In the genomic region with DNA sequence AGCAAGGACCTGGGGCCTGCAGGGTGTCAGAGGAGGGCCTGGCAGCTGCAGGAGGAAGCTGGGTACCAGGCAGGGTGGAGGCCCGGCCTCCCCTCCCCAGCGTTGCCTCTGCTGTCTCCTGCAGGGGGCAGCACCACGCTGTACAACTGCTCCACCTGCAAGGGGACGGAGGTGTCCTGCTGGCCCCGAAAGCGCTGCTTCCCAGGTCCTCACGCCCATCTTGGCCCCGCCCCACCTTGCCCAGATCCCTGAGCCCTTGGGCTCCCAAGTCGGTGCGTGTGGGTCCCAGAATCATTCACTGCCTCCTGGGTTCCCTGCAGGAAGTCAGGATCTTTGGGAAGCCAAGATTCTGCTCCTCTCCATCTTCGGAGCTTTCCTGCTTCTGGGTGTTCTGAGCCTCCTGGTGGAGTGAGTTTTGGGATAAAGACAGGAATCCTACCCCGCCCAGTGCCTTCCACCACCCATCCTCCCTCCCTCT, we compare ENCODE assay signal across 8 cellular contexts. TPM values are rescaled to one million over a fixed set of nuclear protein-coding genes. Genes with fewer than 3 reads are reported as not detected.
DNase-seq lines count a peak whose midpoint lies in the region; ATAC-seq and TF ChIP-seq lines count a peak whose summit lies in the region.

No MANE protein-coding gene starts in this region.

- H4K20me1 ChIP-seq in neural progenitor cell (ENCODE audit: low read depth) = no peaks in the 10 kb centered on the region

- H3F3A ChIP-seq in neural progenitor cell (ENCODE audit: low read depth) = peaks cover 21% of the 10 kb centered on the region

- H3K4me1 ChIP-seq in foreskin keratinocyte (peaks cover 16% of the 10 kb centered on the region), neural progenitor cell (no peaks in the 10 kb centered on the region), stomach (peaks cover 21 to 46% (median 43%) of the 10 kb centered on the region in 4 donors)

- no peaks in the 10 kb centered on the region for H3K36me3 ChIP-seq in neural progenitor cell
- H3K36me3 ChIP-seq in stomach = no peaks in the 10 kb centered on the region

- H3K4me3 ChIP-seq in neural progenitor cell (peak overlapping the region; percentile 4), stomach (no peak overlapping the region)

- TF ChIP-seq POLR2A in stomach (IDR thresholded peaks at IDR 0.05) = no peak

- H3K9me3 ChIP-seq in neural progenitor cell (ENCODE audit: low read depth) (no peaks in the 10 kb centered on the region), stomach (no peaks in the 10 kb centered on the region)

- H3K9ac ChIP-seq in neural progenitor cell = no peak overlapping the region

- H3K27ac ChIP-seq in foreskin keratinocyte = no peak overlapping the region
- no peak overlapping the region for H3K27ac ChIP-seq in neural progenitor cell
- H3K27ac ChIP-seq in stomach = peak overlapping the region in 3 of 5 donors; percentile 40 to 99 (median 54)

- no peaks in the 10 kb centered on the region for H3K27me3 ChIP-seq in foreskin keratinocyte
- H3K27me3 ChIP-seq in neural progenitor cell = peaks cover 2% of the 10 kb centered on the region
- H3K27me3 ChIP-seq in stomach = no peaks in the 10 kb centered on the region

- H3K27me3 Mint-ChIP-seq in Calu3 (ENCODE audit: unreplicated experiment) (no peaks in the 10 kb centered on the region), neural progenitor cell (ENCODE audit: insufficient read depth, low read depth) (peaks cover 4% of the 10 kb centered on the region)

- H3K79me2 ChIP-seq in neural progenitor cell (ENCODE audit: low read depth) = no peaks in the 10 kb centered on the region

- H2AFZ ChIP-seq in neural progenitor cell (replicated peaks) = peak overlapping the region; percentile 73

- 2 to 15% (median 9%) methylated on average over 6 to 12 of the region's 12 CpGs for WGBS in stomach, 5 donors

- TF ChIP-seq CTCF in Calu3 (IDR thresholded peaks at IDR 0.05; ENCODE audit: unreplicated experiment) (peak; percentile 65), foreskin keratinocyte (conservative IDR thresholded peaks at IDR 0.05) (peak; percentile 91), neural progenitor cell (IDR thresholded peaks at IDR 0.05) (peak; percentile 92), stomach (IDR thresholded peaks at IDR 0.05) (peak in 5 of 7 experiments; percentile 85 to 93 (median 89))

- H3K36me3 Mint-ChIP-seq in Calu3 (ENCODE audit: insufficient read depth, unreplicated experiment) (peaks cover 21% of the 10 kb centered on the region), neural progenitor cell (no peaks in the 10 kb centered on the region)

- H3K4me1 Mint-ChIP-seq in Calu3 (ENCODE audit: low read depth, unreplicated experiment) = peaks cover 20% of the 10 kb centered on the region
- peaks cover 38% of the 10 kb centered on the region for H3K4me1 Mint-ChIP-seq in neural progenitor cell

- CTCF ChIA-PET in Calu3 (lab: Charles Lee) = interaction anchor here (0.6 to 1.8 kb wide), 9 partner anchors 14 to 168 kb away, joined by 3 to 8 read pairs (median 4); partner anchors contain the start of genes PLSCR3, TMEM256 and ZBTB4

- ATAC-seq in foreskin keratinocyte (peak; percentile 3), GM18502 (IDR thresholded peaks at IDR 0.05; ENCODE audit: poor library complexity, unreplicated experiment) (no peak)

- no peak overlapping the region for H3K27ac Mint-ChIP-seq in Calu3 (ENCODE audit: unreplicated experiment)
- H3K27ac Mint-ChIP-seq in neural progenitor cell = no peak overlapping the region

- TF ChIP-seq EP300 in stomach (IDR thresholded peaks at IDR 0.05) = no peak

- DNase-seq in Calu3 (peak; percentile 90), HT1080 (ENCODE audit: low read depth) (peak; percentile 75), RPMI7951 (ENCODE audit: low read depth) (peak; percentile 50), foreskin keratinocyte (peak in 1 of 2 donors; percentile 61), neural progenitor cell (ENCODE audit: low spot score) (peak; percentile 93), stomach (peak; percentile 89)
- peak; percentile 74 to 75 for DNase-seq in activated T-helper 1 cell treated with anti-CD3 and anti-CD28 coated beads, Interleukin-2, amount 50 U/mL, for 16 hours (ENCODE audit: low read depth in 1 of 2, low spot score in 1 of 2)

- intact Hi-C loops in Calu3 (cut with micrococcal nuclease; ENCODE audit: unreplicated experiment) = loop anchor here (5.0 to 10.0 kb wide), 2 partner anchors 206 to 329 kb away; partner anchors contain the start of genes SENP3, TP53 and WRAP53
- intact Hi-C loops in stomach (cut with DNase I; ENCODE audit: low total_unique reads) = no loop called here

- BruUV-seq in Calu3 (replicated peaks; lab: Mats Ljungman, UMichigan) = no TSS peak

- H3K4me3 Mint-ChIP-seq in Calu3 (ENCODE audit: low read depth, unreplicated experiment) (no peak overlapping the region), neural progenitor cell (no peak overlapping the region)

- H3K4me2 ChIP-seq in neural progenitor cell = peak overlapping the region; percentile 51

- H3K9me3 Mint-ChIP-seq in Calu3 (ENCODE audit: low read depth, unreplicated experiment) (no peaks in the 10 kb centered on the region), neural progenitor cell (no peaks in the 10 kb centered on the region)

RNA-seq across cellular contexts. Expression of gene TMEM95, which starts 1.2 kb away (rescaled TPM):
- not detected in 2 replicates for total RNA-seq in Calu3 (2022)
- total RNA-seq in HT1080 (2014; rRNA removed; shearing (Covaris generic)) = not detected in 2 replicates
- polyA plus RNA-seq in HT1080 (2015; cell fraction: cytosol; rRNA removed) = not detected in 2 replicates
- polyA plus RNA-seq in HT1080 (2015; cell fraction: nucleus; rRNA removed) = not detected in 2 replicates
- not detected in 2 replicates for total RNA-seq in RPMI7951 (2014; rRNA removed; shearing (Covaris generic))
- total RNA-seq in foreskin keratinocyte = not detected in 2 replicates
- not detected in 2 replicates for polyA plus RNA-seq in foreskin keratinocyte
- not detected in 2 replicates for total RNA-seq in neural progenitor cell (ENCODE audit: low replicate concordance)
- not detected for total RNA-seq in stomach
- not detected for polyA plus RNA-seq in stomach

RNA-seq across cellular contexts. Expression of gene KCTD11, which starts 4.1 kb away (rescaled TPM):
- 8.5 and 9.9 TPM in 2 replicates for total RNA-seq in Calu3 (2022)
- 4.7 and 5.8 TPM in 2 replicates for total RNA-seq in HT1080 (2014; rRNA removed; shearing (Covaris generic))
- polyA plus RNA-seq in HT1080 (2015; cell fraction: cytosol; rRNA removed) = 11.4 and 13.4 TPM in 2 replicates
- 15.5 and 15.6 TPM in 2 replicates for polyA plus RNA-seq in HT1080 (2015; cell fraction: nucleus; rRNA removed)
- total RNA-seq in RPMI7951 (2014; rRNA removed; shearing (Covaris generic)) = 3.4 and 5.1 TPM in 2 replicates
- 7.7 and 9.3 TPM in 2 replicates for total RNA-seq in foreskin keratinocyte
- 9.0 and 12.4 TPM in 2 replicates for polyA plus RNA-seq in foreskin keratinocyte
- 2.7 and 8.2 TPM in 2 replicates for total RNA-seq in neural progenitor cell (ENCODE audit: low replicate concordance)
- 10 to 100 TPM in 1 of 5 donors, 1 to 10 TPM in 3, under 1 TPM in 1; 0.58 to 11.0 (median 3.5) TPM for total RNA-seq in stomach
- 10 to 100 TPM in 1 of 3 donors, 1 to 10 TPM in 2; 8.9 to 14.1 (median 9.4) TPM for polyA plus RNA-seq in stomach

RNA-seq across cellular contexts. Expression of gene ACAP1, which starts 19.8 kb away (rescaled TPM):
- total RNA-seq in Calu3 (2022) = 4.1 TPM in 1 of 2 replicates, not detected in the other
- total RNA-seq in HT1080 (2014; rRNA removed; shearing (Covaris generic)) = 0.90 and 2.2 TPM in 2 replicates
- polyA plus RNA-seq in HT1080 (2015; cell fraction: cytosol; rRNA removed) = 0.65 and 0.76 TPM in 2 replicates
- polyA plus RNA-seq in HT1080 (2015; cell fraction: nucleus; rRNA removed) = 2.2 and 3.3 TPM in 2 replicates
- 0.12 and 0.20 TPM in 2 replicates for total RNA-seq in RPMI7951 (2014; rRNA removed; shearing (Covaris generic))
- 3.7 and 7.6 TPM in 2 replicates for total RNA-seq in foreskin keratinocyte
- polyA plus RNA-seq in foreskin keratinocyte = 3.5 and 4.0 TPM in 2 replicates
- total RNA-seq in neural progenitor cell (ENCODE audit: low replicate concordance) = 0.65 and 2.7 TPM in 2 replicates
- 10 to 100 TPM in 4 of 5 donors, 1 to 10 TPM in 1; 8.3 to 33.3 (median 14.7) TPM for total RNA-seq in stomach
- 1 to 10 TPM; 4.4 to 6.4 (median 6.2) TPM for polyA plus RNA-seq in stomach

RNA-seq across cellular contexts. Expression of gene TNK1, which starts 24.8 kb away (rescaled TPM):
- total RNA-seq in Calu3 (2022) (7.0 and 8.6 TPM in 2 replicates), foreskin keratinocyte (7.5 and 11.2 TPM in 2 replicates), neural progenitor cell (ENCODE audit: low replicate concordance) (1.8 and 4.0 TPM in 2 replicates), stomach (10 to 100 TPM in 3 of 5 donors, 1 to 10 TPM in 2; 5.7 to 37.1 (median 22.2) TPM)
- total RNA-seq in HT1080 (2014; rRNA removed; shearing (Covaris generic)) = 0.24 TPM in 1 of 2 replicates, not detected in the other
- 0.43 and 0.59 TPM in 2 replicates for polyA plus RNA-seq in HT1080 (2015; cell fraction: cytosol; rRNA removed)
- 0.81 and 1.1 TPM in 2 replicates for polyA plus RNA-seq in HT1080 (2015; cell fraction: nucleus; rRNA removed)
- 0.60 and 0.78 TPM in 2 replicates for total RNA-seq in RPMI7951 (2014; rRNA removed; shearing (Covaris generic))
- polyA plus RNA-seq in foreskin keratinocyte (6.5 and 9.3 TPM in 2 replicates), stomach (10 to 100 TPM in 1 of 3 donors, 1 to 10 TPM in 2; 6.0 to 12.1 (median 7.8) TPM)

RNA-seq across cellular contexts. Expression of gene NEURL4, which starts 27.0 kb away (rescaled TPM):
- total RNA-seq in Calu3 (2022) (31.9 and 33.0 TPM in 2 replicates), foreskin keratinocyte (20.0 and 22.7 TPM in 2 replicates), neural progenitor cell (ENCODE audit: low replicate concordance) (5.1 and 26.3 TPM in 2 replicates), stomach (10 to 100 TPM; 17.8 to 84.0 (median 36.4) TPM)
- total RNA-seq in HT1080 (2014; rRNA removed; shearing (Covaris generic)) = 20.7 TPM in 2 replicates
- polyA plus RNA-seq in HT1080 (2015; cell fraction: cytosol; rRNA removed) = 7.3 and 8.2 TPM in 2 replicates
- polyA plus RNA-seq in HT1080 (2015; cell fraction: nucleus; rRNA removed) = 74.5 and 82.3 TPM in 2 replicates
- 3.5 and 4.8 TPM in 2 replicates for total RNA-seq in RPMI7951 (2014; rRNA removed; shearing (Covaris generic))
- polyA plus RNA-seq in foreskin keratinocyte (11.4 and 14.1 TPM in 2 replicates), stomach (10 to 100 TPM in 2 of 3 donors, 1 to 10 TPM in 1; 6.9 to 22.2 (median 15.6) TPM)

Comparison
In these comparisons a context has a peak if more than half of its experiments do, and no peak if none do; other contexts are left out.
1. H3K27ac ChIP-seq: peak in stomach (3 of 5); none in foreskin keratinocyte (single experiment) and neural progenitor cell (single experiment).
2. Peak in every context shown above with its lines, with median percentiles within 50 percentile points of each other: CTCF ChIP-seq.